Comparison of ENCODE assay signal across 20 cellular contexts in genomic region chr3:41327718-41328117, GRCh38.
DNase-seq lines count a peak whose midpoint lies in the region; ATAC-seq and TF ChIP-seq lines count a peak whose summit lies in the region.
"Had no signal": no experiment of that assay in that cellular context is flagged by ENCODE, and none has a peak within 500 bp of the region (broad histone marks: within the 10 kb centered on the region; RNA-seq: fewer than 3 reads in every experiment).

No MANE protein-coding gene starts in this region.

- H3K36me3 Mint-ChIP-seq in MCF 10A (ENCODE audit: insufficient read depth, unreplicated experiment) = no peaks in the 10 kb centered on the region
- H3K36me3 Mint-ChIP-seq: activated naive CD4-positive, alpha-beta T cell treated with anti-CD3 and anti-CD28 coated beads, Interleukin-2, amount 10 ng/mL, durations not matched to agents 7 days and 5 days; immature natural killer cell had no signal

- no peaks in the 10 kb centered on the region for H3K4me1 ChIP-seq in breast epithelium
- H3K4me1 ChIP-seq in foreskin keratinocyte = peaks cover 20% of the 10 kb centered on the region

- CTCF ChIA-PET in MCF 10A (lab: Yijun Ruan, JAX) = no interaction called here

- no peaks in the 10 kb centered on the region for H3K9me3 Mint-ChIP-seq in MCF 10A (ENCODE audit: unreplicated experiment)
- H3K9me3 Mint-ChIP-seq: activated naive CD4-positive, alpha-beta T cell treated with anti-CD3 and anti-CD28 coated beads, Interleukin-2, amount 10 ng/mL, durations not matched to agents 7 days and 5 days; immature natural killer cell had no signal

- no peak overlapping the region for H3K4me3 Mint-ChIP-seq in MCF 10A (ENCODE audit: unreplicated experiment)
- H3K4me3 Mint-ChIP-seq: activated naive CD4-positive, alpha-beta T cell treated with anti-CD3 and anti-CD28 coated beads, Interleukin-2, amount 10 ng/mL, durations not matched to agents 7 days and 5 days; immature natural killer cell had no signal

- BruUV-seq in MCF 10A (replicated peaks; lab: Mats Ljungman, UMichigan) = no TSS peak

- H3K4me3 ChIP-seq in breast epithelium (no peak overlapping the region), brain microvascular endothelial cell (ENCODE audit: low read depth, low read length) (no peak overlapping the region)
- H3K4me3 ChIP-seq: GM12878, GM23248, heart right ventricle, vagina had no signal

- in situ Hi-C loops in brain microvascular endothelial cell (cut with HindIII; ENCODE audit: low pct_ligation_motif_present, low sequenced_read_pairs) = no loop called here

- ATAC-seq in foreskin keratinocyte (peak; percentile 95), HG03442 (IDR thresholded peaks at IDR 0.05; ENCODE audit: unreplicated experiment) (no peak)
- ATAC-seq: GM12878, heart right ventricle had no signal

- H3K27ac Mint-ChIP-seq in MCF 10A (ENCODE audit: low read depth, unreplicated experiment) = no peak overlapping the region
- H3K27ac Mint-ChIP-seq: activated naive CD4-positive, alpha-beta T cell treated with anti-CD3 and anti-CD28 coated beads, Interleukin-2, amount 10 ng/mL, durations not matched to agents 7 days and 5 days; immature natural killer cell had no signal

- no peak for TF ChIP-seq POLR2A in breast epithelium (IDR thresholded peaks at IDR 0.05)

- H3K27me3 Mint-ChIP-seq in MCF 10A (ENCODE audit: insufficient read depth, unreplicated experiment) = no peaks in the 10 kb centered on the region
- H3K27me3 Mint-ChIP-seq: activated naive CD4-positive, alpha-beta T cell treated with anti-CD3 and anti-CD28 coated beads, Interleukin-2, amount 10 ng/mL, durations not matched to agents 7 days and 5 days had no signal

- intact Hi-C loops in MCF 10A (cut with micrococcal nuclease) (no loop called here), breast epithelium (cut with DNase I; ENCODE audit: low total_unique reads) (no loop called here)

- H3K36me3 ChIP-seq in breast epithelium = no peaks in the 10 kb centered on the region
- H3K36me3 ChIP-seq in brain microvascular endothelial cell (replicated peaks) = no peaks in the 10 kb centered on the region
- H3K36me3 ChIP-seq: heart right ventricle, vagina had no signal

- peaks cover 6% of the 10 kb centered on the region for H3K4me1 Mint-ChIP-seq in MCF 10A (ENCODE audit: insufficient read depth, unreplicated experiment)
- H3K4me1 Mint-ChIP-seq: activated naive CD4-positive, alpha-beta T cell treated with anti-CD3 and anti-CD28 coated beads, Interleukin-2, amount 10 ng/mL, durations not matched to agents 7 days and 5 days; immature natural killer cell had no signal

- TF ChIP-seq CTCF in MCF 10A (IDR thresholded peaks at IDR 0.05; ENCODE audit: unreplicated experiment) (no peak), breast epithelium (IDR thresholded peaks at IDR 0.05) (no peak), brain microvascular endothelial cell (IDR thresholded peaks at IDR 0.05; ENCODE audit: low read depth, low read length, missing control alignments) (no peak), foreskin keratinocyte (conservative IDR thresholded peaks at IDR 0.05) (peak; percentile 8)

- POLR2A ChIA-PET in MCF 10A (lab: Yijun Ruan, JAX) = no interaction called here

- no peak overlapping the region for H3K27ac ChIP-seq in breast epithelium
- peak overlapping the region; percentile 78 for H3K27ac ChIP-seq in brain microvascular endothelial cell
- H3K27ac ChIP-seq in foreskin keratinocyte = no peak overlapping the region
- H3K27ac ChIP-seq: GM23248, heart right ventricle, vagina had no signal

- DNase-seq in MCF 10A (ENCODE audit: unreplicated experiment) (peak; percentile 27), breast epithelium (ENCODE audit: low spot score in 2 of 2) (no peak), brain microvascular endothelial cell (peak; percentile 76), foreskin keratinocyte (peak; percentile 46 to 78), NCI-H1092 treated with DMSO at 0.1 percent for 48 hours (lab: John Stamatoyannopoulos, UW) (no peak), SW 1271 (lab: John Stamatoyannopoulos, UW) (no peak), NCI-H2081 treated with DMSO at 0.1 percent for 48 hours (lab: John Stamatoyannopoulos, UW) (no peak)
- DNase-seq: activated naive CD4-positive, alpha-beta T cell treated with anti-CD3 and anti-CD28 coated beads, Interleukin-2, amount 10 ng/mL, durations not matched to agents 7 days and 5 days; activated T-cell treated with anti-CD3 and anti-CD28 coated beads, Interleukin-2, amount 50 U/mL, for 48 hours; anterior cingulate cortex; C1 segment of cervical spinal cord; effector memory CD4-positive, alpha-beta T cell; GM23248; heart right ventricle; immature natural killer cell; NCI-H1048; NCI-H524 had no signal

- H3K27me3 ChIP-seq in breast epithelium (no peaks in the 10 kb centered on the region), brain microvascular endothelial cell (replicated peaks) (no peaks in the 10 kb centered on the region), foreskin keratinocyte (no peaks in the 10 kb centered on the region)
- H3K27me3 ChIP-seq: heart right ventricle, vagina had no signal

- H3K9me3 ChIP-seq in breast epithelium = no peaks in the 10 kb centered on the region
- H3K9me3 ChIP-seq: heart right ventricle, vagina had no signal

Comparison
In these comparisons a context has a peak if more than half of its experiments do, and no peak if none do; other contexts are left out.
1. DNase-seq: peak in MCF 10A (single experiment), brain microvascular endothelial cell (single experiment) and foreskin keratinocyte (2 of 2); none in breast epithelium (0 of 2), NCI-H1092 treated with DMSO at 0.1 percent for 48 hours (single experiment), SW 1271 (0 of 2) and NCI-H2081 treated with DMSO at 0.1 percent for 48 hours (single experiment).